ENCODE assay signal across 14 cellular contexts in genomic region chr3:10982782-10983181, GRCh38. TPM values are rescaled to one million over a fixed set of nuclear protein-coding genes. Genes with fewer than 3 reads are reported as not detected.
A peak's percentile ranks its signal among the peaks of the same experiment; 100 is the strongest.
DNase-seq lines count a peak whose midpoint lies in the region; ATAC-seq and TF ChIP-seq lines count a peak whose summit lies in the region.
"Had no signal": no experiment of that assay in that cellular context is flagged by ENCODE, and none has a peak within 500 bp of the region (broad histone marks: within the 10 kb centered on the region; RNA-seq: fewer than 3 reads in every experiment).

No MANE protein-coding gene starts in this region.

- WGBS in lower leg skin, 2 donors: 3 to 4% methylated on average over 4 of the region's 4 CpGs

- peak overlapping the region; percentile 50 for H3K27ac ChIP-seq in caudate nucleus (ENCODE audit: low read depth, low read length)
- H3K27ac ChIP-seq: right atrium auricular region had no signal

- TF ChIP-seq CTCF in LNCaP clone FGC (IDR thresholded peaks at IDR 0.05; ENCODE audit: control insufficient read depth, extremely low read depth, insufficient read depth) (no peak), lower leg skin (IDR thresholded peaks at IDR 0.05) (no peak)

- TF ChIP-seq POLR2A in lower leg skin (IDR thresholded peaks at IDR 0.05): no peak

- intact Hi-C loops in lower leg skin (cut with DNase I; ENCODE audit: low total_unique reads): no loop called here

- no peak overlapping the region for H3K4me3 ChIP-seq in LNCaP clone FGC (ENCODE audit: low read depth, low read length)
- no peak overlapping the region for H3K4me3 ChIP-seq in lower leg skin (ENCODE audit: low read depth, poor library complexity, severe bottlenecking)
- H3K4me3 ChIP-seq: right atrium auricular region had no signal

- peak; percentile 22 for DNase-seq in LNCaP clone FGC (ENCODE audit: low read depth)
- DNase-seq in caudate nucleus (lab: John Stamatoyannopoulos, UW): peak in 10 of 61 donors; percentile 21 to 71 (median 33)
- DNase-seq in kidney tubule cell (ENCODE audit: low spot score): peak; percentile 67
- DNase-seq in putamen (ENCODE audit: low spot score): peak; percentile 70
- no peak for DNase-seq in lower leg skin (ENCODE audit: low spot score in 2 of 2)
- DNase-seq in NK-92 treated with Interleukin-12 subunit alpha and Interleukin-12 subunit beta, amount 100 ng/mL, for 24 hours (lab: John Stamatoyannopoulos, UW): no peak
- DNase-seq in stimulated activated naive CD4-positive, alpha-beta T cell (lab: John Stamatoyannopoulos, UW): no peak
- DNase-seq: CD8-positive, alpha-beta T cell had no signal

- ATAC-seq in HG03135 (IDR thresholded peaks at IDR 0.05; ENCODE audit: unreplicated experiment): no peak
- ATAC-seq: activated naive CD8-positive, alpha-beta T cell treated with anti-CD3 and anti-CD28 coated beads, Interleukin-2, amount 50 U/mL, for 24 hours; CD8-positive, alpha-beta T cell; stimulated activated naive CD8-positive, alpha-beta T cell treated with anti-CD3 and anti-CD28 coated beads, Interleukin-15, amount 100 ng/mL, for 72 hours had no signal

RNA-seq across cellular contexts. Expression of gene SLC6A1, which starts 9.8 kb away (rescaled TPM):
- total RNA-seq in lower leg skin: 1 to 10 TPM in 2 of 4 donors, under 1 TPM in 1, not detected in 1; 0.10 to 2.3 (median 1.1) TPM
- total RNA-seq: activated T-helper 1 cell treated with anti-CD3 and anti-CD28 coated beads, Interleukin-12 subunit alpha, Interleukin-12 subunit beta, Interleukin-2, Interleukin-4 antibody, amounts not matched to agents 30 ng/mL and 10 ng/mL and 1 ng/mL, durations not matched to agents 14 hours and 24 hours and 36 hours; CD8-positive, alpha-beta T cell; T-helper 1 cell treated with Interleukin-12 subunit alpha and Interleukin-12 subunit beta and Interleukin-4 antibody, amounts not matched to agents 30 ng/mL and 1 ng/mL, for 36 hours had no signal

Comparison
In these comparisons a context has a peak if more than half of its experiments do, and no peak if none do; other contexts are left out.
1. DNase-seq: peak in LNCaP clone FGC (single experiment), kidney tubule cell (single experiment) and putamen (single experiment); none in lower leg skin (0 of 2), NK-92 treated with Interleukin-12 subunit alpha and Interleukin-12 subunit beta, amount 100 ng/mL, for 24 hours (single experiment) and stimulated activated naive CD4-positive, alpha-beta T cell (0 of 6).